ENCODE assay signal across 13 cellular contexts in genomic region chr12:2998789-2999264, GRCh38. TPM values are rescaled to one million over a fixed set of nuclear protein-coding genes. Genes with fewer than 3 reads are reported as not detected.
DNase-seq lines count a peak whose midpoint lies in the region; ATAC-seq and TF ChIP-seq lines count a peak whose summit lies in the region.
"Had no signal": no experiment of that assay in that cellular context is flagged by ENCODE, and none has a peak within 500 bp of the region (broad histone marks: within the 10 kb centered on the region; RNA-seq: fewer than 3 reads in every experiment).

No MANE protein-coding gene starts in this region.

- H3K4me3 ChIP-seq in brain microvascular endothelial cell (ENCODE audit: low read depth, low read length) (no peak overlapping the region), testis (no peak overlapping the region)
- H3K4me3 ChIP-seq: Peyer's patch had no signal

- in situ Hi-C loops in brain microvascular endothelial cell (cut with HindIII; ENCODE audit: low pct_ligation_motif_present, low sequenced_read_pairs): no loop called here

- DNase-seq in HUDEP-2 (lab: John Stamatoyannopoulos, UW; ENCODE audit: unreplicated experiment in 76 of 76): peak in 53 of 76 experiments; percentile 4 to 86 (median 38)
- DNase-seq in brain microvascular endothelial cell: peak; percentile 91
- peak; percentile 75 for DNase-seq in iPS-NIHi11 (ENCODE audit: low spot score)
- peak; percentile 78 for DNase-seq in testis
- DNase-seq in SW 1271 (lab: John Stamatoyannopoulos, UW): no peak
- DNase-seq: activated T-cell treated with anti-CD3 and anti-CD28 coated beads, Interleukin-2, amount 50 U/mL, for 24 hours; erythroblast had no signal

- no peaks in the 10 kb centered on the region for H3K27me3 ChIP-seq in brain microvascular endothelial cell (replicated peaks)
- no peaks in the 10 kb centered on the region for H3K27me3 ChIP-seq in testis
- H3K27me3 ChIP-seq: neutrophil, Peyer's patch had no signal

- no peak for TF ChIP-seq POLR2A in testis (IDR thresholded peaks at IDR 0.05)

- H3K27ac ChIP-seq in brain microvascular endothelial cell (peak overlapping the region; percentile 21), testis (no peak overlapping the region)
- H3K27ac ChIP-seq: neutrophil had no signal

- intact Hi-C loops in testis (cut with DNase I; ENCODE audit: low total_unique reads): no loop called here

- 57 to 66% methylated on average over 9 to 12 of the region's 12 CpGs for WGBS in testis, 2 donors

- H3K9me3 ChIP-seq in testis: no peaks in the 10 kb centered on the region
- H3K9me3 ChIP-seq: neutrophil, Peyer's patch had no signal

- TF ChIP-seq CTCF in brain microvascular endothelial cell (IDR thresholded peaks at IDR 0.05; ENCODE audit: low read depth, low read length, missing control alignments) (no peak), testis (IDR thresholded peaks at IDR 0.05) (no peak)

- peaks cover 2% of the 10 kb centered on the region for H3K36me3 ChIP-seq in brain microvascular endothelial cell (replicated peaks)
- H3K36me3 ChIP-seq in testis (ENCODE audit: low read depth, missing control alignments): no peaks in the 10 kb centered on the region
- H3K36me3 ChIP-seq: neutrophil, Peyer's patch had no signal

- peaks cover 5% of the 10 kb centered on the region for H3K4me1 ChIP-seq in testis
- H3K4me1 ChIP-seq: Peyer's patch had no signal

- ATAC-seq in HG03139 (IDR thresholded peaks at IDR 0.05; ENCODE audit: unreplicated experiment) (no peak), HG03342 (IDR thresholded peaks at IDR 0.05; ENCODE audit: unreplicated experiment) (no peak), GM21423 (IDR thresholded peaks at IDR 0.05; ENCODE audit: unreplicated experiment) (no peak)

RNA-seq across cellular contexts. Expression of gene TEAD4, which starts 39.6 kb away (rescaled TPM):
- 10 to 100 TPM; 10.9 to 16.1 TPM for total RNA-seq in testis
- 9.7 TPM for polyA plus RNA-seq in testis (ENCODE audit: insufficient read depth, low read depth, low replicate concordance)
- polyA plus RNA-seq: IgD-negative memory B cell had no signal

Comparison
In these comparisons a context has a peak if more than half of its experiments do, and no peak if none do; other contexts are left out.
1. DNase-seq: peak in HUDEP-2 (53 of 76), brain microvascular endothelial cell (single experiment), iPS-NIHi11 (single experiment) and testis (single experiment); none in SW 1271 (0 of 2).